Comparison of ENCODE assay signal across 10 cellular contexts in genomic region chr13:97627566-97627965, GRCh38.
DNase-seq lines count a peak whose midpoint lies in the region; ATAC-seq, FAIRE-seq and TF ChIP-seq lines count a peak whose summit lies in the region.
"Had no signal": no experiment of that assay in that cellular context is flagged by ENCODE, and none has a peak within 500 bp of the region (broad histone marks: within the 10 kb centered on the region; RNA-seq: fewer than 3 reads in every experiment).

No MANE protein-coding gene starts in this region.

- H3K4ac ChIP-seq in H1 (replicated peaks; ENCODE audit: insufficient read length, low read depth, low read length), result no peak overlapping the region

- TF ChIP-seq CTCF in H1 (IDR thresholded peaks at IDR 0.05; ENCODE audit: control extremely low read depth in 1 of 3, insufficient read depth in 1 of 3, low read depth in 1 of 3, low read length in 3 of 3), result no peak

- no peak overlapping the region for H2BK120ac ChIP-seq in H1 (replicated peaks; ENCODE audit: low read depth, low read length)

- WGBS in H1 (ENCODE audit: extremely low coverage in 1 of 2, insufficient coverage in 1 of 2, insufficient read length in 1 of 2, insufficient replicate concordance in 2 of 2, low coverage in 1 of 2, low lambda C conversion rate in 2 of 2, missing lambda C conversion rate in 1 of 2), 2 experiments, result 73% methylated on average over 4 of the region's 4 CpGs; no CpG with 5 or more reads in 1 of the 2 experiments

- H3K23ac ChIP-seq in H1 (ENCODE audit: insufficient read length), result no peak overlapping the region

- no peak overlapping the region for H3K9ac ChIP-seq in H1 (replicated peaks in 1 of 4; ENCODE audit: extremely low read depth in 1 of 4, low read depth in 3 of 4, low read length in 3 of 4)

- H4K20me1 ChIP-seq in H1 (replicated peaks in 1 of 2; ENCODE audit: control insufficient read depth in 1 of 2, insufficient read depth in 2 of 2, low read length in 2 of 2), result no peaks in the 10 kb centered on the region

- no peak overlapping the region for H3K56ac ChIP-seq in H1 (replicated peaks; ENCODE audit: insufficient read length, low read depth, low read length)

- no peak for TF ChIP-seq POLR2A in H1 (IDR thresholded peaks at IDR 0.05; ENCODE audit: control extremely low read depth in 1 of 2, low read depth in 2 of 2, low read length in 2 of 2)

- H3K4me3 ChIP-seq in H1 (ENCODE audit: extremely low read depth in 1 of 4, insufficient read depth in 2 of 4, low read depth in 3 of 4, low read length in 4 of 4), result no peak overlapping the region

- no peak overlapping the region for H4K5ac ChIP-seq in H1 (ENCODE audit: insufficient read length, low read depth, low read length)

- ATAC-seq in GM21423 (IDR thresholded peaks at IDR 0.05; ENCODE audit: unreplicated experiment), result no peak
- ATAC-seq: left colon had no signal

- H3K23me2 ChIP-seq in H1 (ENCODE audit: low read depth, low read length), result peaks cover 3% of the 10 kb centered on the region; the same call in 1 of the 2 replicates

- H3K9me3 ChIP-seq in H1 (ENCODE audit: insufficient read depth in 2 of 2, low read depth in 1 of 2, low read length in 1 of 2), result no peaks in the 10 kb centered on the region

- no peak overlapping the region for H3K4me2 ChIP-seq in H1 (ENCODE audit: insufficient read depth in 1 of 2, low read depth in 2 of 2, low read length in 2 of 2)

- no peak overlapping the region for H3K14ac ChIP-seq in H1 (ENCODE audit: insufficient read length)

- CTCF ChIA-PET in H1 (lab: Charles Lee; ENCODE audit: partially characterized antibody), result interaction anchor here (1.6 kb wide), 1 partner anchor 58 kb away, joined by 3 read pairs; no protein-coding TSS in a partner anchor

- no peak overlapping the region for H2BK20ac ChIP-seq in H1 (ENCODE audit: low read length)

- TF ChIP-seq EP300 in H1 (IDR thresholded peaks at IDR 0.05; ENCODE audit: borderline replicate concordance in 1 of 2, low read depth in 2 of 2, low read length in 2 of 2), result no peak

- H4K91ac ChIP-seq in H1 (replicated peaks; ENCODE audit: insufficient read length, low read length), result no peak overlapping the region

- no peak overlapping the region for H2BK5ac ChIP-seq in H1 (ENCODE audit: low read depth, low read length)

- TF ChIP-seq RAD21 in H1 (IDR thresholded peaks at IDR 0.05 in 1 of 2, conservative IDR thresholded peaks at IDR 0.05 in 1 of 2; ENCODE audit: low read depth in 2 of 2, low read length in 2 of 2), result no peak

- no peak for FAIRE-seq in H1 (lab: Jason Lieb, UNC)
- FAIRE-seq: GM18507 had no signal

- H3K27ac ChIP-seq in H1 (ENCODE audit: low read depth, low read length), result no peak overlapping the region

- no peaks in the 10 kb centered on the region for H3K36me3 ChIP-seq in H1 (ENCODE audit: control insufficient read depth in 2 of 4, insufficient read depth in 4 of 4, low read length in 3 of 4)

- DNase-seq in DMS79 (lab: John Stamatoyannopoulos, UW) (peak; percentile 62), NCI-H2171 treated with DMSO at 0.1 percent for 48 hours (lab: John Stamatoyannopoulos, UW) (peak; percentile 95), H1 (ENCODE audit: low read depth in 1 of 2, low spot score in 2 of 2) (no peak), occipital lobe (lab: John Stamatoyannopoulos, UW) (peak; percentile 50), cortex of kidney (lab: John Stamatoyannopoulos, UW) (no peak), GM19238 (ENCODE audit: insufficient read length, low spot score) (no peak), NCI-H446 treated with DMSO at 0.1 percent for 48 hours (lab: John Stamatoyannopoulos, UW) (no peak)

- no peak overlapping the region for H2BK15ac ChIP-seq in H1 (ENCODE audit: low read length)

- H3K27me3 ChIP-seq in H1 (replicated peaks in 1 of 4; ENCODE audit: control insufficient read depth in 3 of 4, extremely low read depth in 1 of 4, insufficient read depth in 3 of 4, low read length in 3 of 4), result no peaks in the 10 kb centered on the region

- peak overlapping the region; percentile 36; the same call in 1 of the 2 replicates for H2AFZ ChIP-seq in H1 (ENCODE audit: low read length)

- H3K79me2 ChIP-seq in H1 (ENCODE audit: control insufficient read depth in 1 of 2, insufficient read depth in 2 of 2, low read length in 2 of 2), result no peaks in the 10 kb centered on the region

- POLR2A ChIA-PET in H1 (lab: Charles Lee; ENCODE audit: partially characterized antibody), result no interaction called here

- H3K4me1 ChIP-seq in H1 (replicated peaks in 1 of 4; ENCODE audit: control insufficient read depth in 3 of 4, insufficient read depth in 4 of 4, low read length in 3 of 4), result no peaks in the 10 kb centered on the region

- no peak overlapping the region for H3K18ac ChIP-seq in H1 (ENCODE audit: extremely low read depth, low read length)

- H2AK5ac ChIP-seq in H1 (ENCODE audit: low read depth, low read length), result no peak overlapping the region

- H4K8ac ChIP-seq in H1 (ENCODE audit: extremely low read depth, insufficient read depth, low read length), result no peak overlapping the region

- H3K79me1 ChIP-seq in H1 (ENCODE audit: low read depth, low read length), result no peaks in the 10 kb centered on the region

- H2BK12ac ChIP-seq in H1 (ENCODE audit: low read depth, low read length), result no peak overlapping the region

TF ChIP-seq in H1, 55 proteins besides CTCF, POLR2A, EP300 and RAD21 (continues in another document):
- peak; percentile 75 for TF ChIP-seq MAFK (IDR thresholded peaks at IDR 0.05; ENCODE audit: low read depth, low read length)
- peak; percentile 79 for TF ChIP-seq BACH1 (IDR thresholded peaks at IDR 0.05; ENCODE audit: low read length)
- TF ChIP-seq ATF3 (IDR thresholded peaks at IDR 0.05; ENCODE audit: insufficient read depth, low read depth, low read length), result no peak
- no peak for TF ChIP-seq TBP (IDR thresholded peaks at IDR 0.05; ENCODE audit: low read depth, low read length)

Comparison
In these comparisons a context has a peak if more than half of its experiments do, and no peak if none do; other contexts are left out.
1. DNase-seq: peak in DMS79 (single experiment), NCI-H2171 treated with DMSO at 0.1 percent for 48 hours (single experiment) and occipital lobe (single experiment); none in H1 (0 of 2), cortex of kidney (single experiment), GM19238 (single experiment) and NCI-H446 treated with DMSO at 0.1 percent for 48 hours (single experiment).